ENCODE assay signal across 15 cellular contexts in genomic region chr5:74889523-74890105, GRCh38.
DNase-seq lines count a peak whose midpoint lies in the region; ATAC-seq and FAIRE-seq lines count a peak whose summit lies in the region.
"Had no signal": no experiment of that assay in that cellular context is flagged by ENCODE, and none has a peak within 500 bp of the region (broad histone marks: within the 10 kb centered on the region; RNA-seq: fewer than 3 reads in every experiment).

No MANE protein-coding gene starts in this region.

- H3K4me1 Mint-ChIP-seq in stimulated activated effector memory CD8-positive, alpha-beta T cell treated with anti-CD3 and anti-CD28 coated beads, Interleukin-12 subunit alpha, Interleukin-12 subunit beta, amount 100 ng/mL, for 72 hours = peaks cover 11% of the 10 kb centered on the region
- no peaks in the 10 kb centered on the region for H3K4me1 Mint-ChIP-seq in activated T-cell treated with anti-CD3 and anti-CD28 coated beads, Interleukin-2, amount 50 U/mL, for 24 hours (ENCODE audit: low read depth)

- H3K4me3 Mint-ChIP-seq in stimulated activated effector memory CD8-positive, alpha-beta T cell treated with anti-CD3 and anti-CD28 coated beads, Interleukin-12 subunit alpha, Interleukin-12 subunit beta, amount 100 ng/mL, for 72 hours = no peak overlapping the region
- no peak overlapping the region for H3K4me3 Mint-ChIP-seq in activated T-cell treated with anti-CD3 and anti-CD28 coated beads, Interleukin-2, amount 50 U/mL, for 24 hours
- H3K4me3 Mint-ChIP-seq: CD4-positive, alpha-beta T cell had no signal

- H3K9me3 Mint-ChIP-seq in stimulated activated effector memory CD8-positive, alpha-beta T cell treated with anti-CD3 and anti-CD28 coated beads, Interleukin-12 subunit alpha, Interleukin-12 subunit beta, amount 100 ng/mL, for 72 hours = peaks cover 4% of the 10 kb centered on the region
- H3K9me3 Mint-ChIP-seq in activated T-cell treated with anti-CD3 and anti-CD28 coated beads, Interleukin-2, amount 50 U/mL, for 24 hours = peaks cover 3% of the 10 kb centered on the region

- FAIRE-seq in urothelium cell line (lab: Jason Lieb, UNC) = no peak

- no peaks in the 10 kb centered on the region for H3K36me3 Mint-ChIP-seq in stimulated activated effector memory CD8-positive, alpha-beta T cell treated with anti-CD3 and anti-CD28 coated beads, Interleukin-12 subunit alpha, Interleukin-12 subunit beta, amount 100 ng/mL, for 72 hours
- H3K36me3 Mint-ChIP-seq in activated T-cell treated with anti-CD3 and anti-CD28 coated beads, Interleukin-2, amount 50 U/mL, for 24 hours (ENCODE audit: low read depth) = no peaks in the 10 kb centered on the region

- H3K27me3 Mint-ChIP-seq in activated T-cell treated with anti-CD3 and anti-CD28 coated beads, Interleukin-2, amount 50 U/mL, for 24 hours = peaks cover 6% of the 10 kb centered on the region

- peak overlapping the region; percentile 23 for H3K27ac Mint-ChIP-seq in stimulated activated effector memory CD8-positive, alpha-beta T cell treated with anti-CD3 and anti-CD28 coated beads, Interleukin-12 subunit alpha, Interleukin-12 subunit beta, amount 100 ng/mL, for 72 hours
- no peak overlapping the region for H3K27ac Mint-ChIP-seq in activated T-cell treated with anti-CD3 and anti-CD28 coated beads, Interleukin-2, amount 50 U/mL, for 24 hours
- H3K27ac Mint-ChIP-seq: CD4-positive, alpha-beta T cell had no signal

- no peak for DNase-seq in stimulated activated effector memory CD8-positive, alpha-beta T cell treated with anti-CD3 and anti-CD28 coated beads, Interleukin-12 subunit alpha, Interleukin-12 subunit beta, amount 100 ng/mL, for 72 hours (ENCODE audit: low spot score in 2 of 2)
- no peak for DNase-seq in activated T-cell treated with anti-CD3 and anti-CD28 coated beads, Interleukin-2, amount 50 U/mL, for 24 hours
- DNase-seq in GM19240 (ENCODE audit: insufficient read length, low spot score) (no peak), urothelium cell line (ENCODE audit: low spot score) (no peak)
- no peak for DNase-seq in stimulated activated CD4-positive, alpha-beta T cell treated with anti-CD3 and anti-CD28 coated beads, Interleukin-1b, Interleukin-23, amount 100 ng/mL, for 48 hours
- DNase-seq: activated T-cell treated with anti-CD3 and anti-CD28 coated beads, Interleukin-2, amount 50 U/mL, for 1 hour; CD4-positive, alpha-beta T cell; NCI-H1048; NCI-H526; stimulated activated naive CD4-positive, alpha-beta T cell had no signal

- ATAC-seq in GM18870 (IDR thresholded peaks at IDR 0.05; ENCODE audit: unreplicated experiment) (peak; percentile 92), HG02588 (IDR thresholded peaks at IDR 0.05; ENCODE audit: unreplicated experiment) (peak; percentile 65), HG03469 (IDR thresholded peaks at IDR 0.05; ENCODE audit: unreplicated experiment) (peak; percentile 65)
- ATAC-seq in stimulated activated effector memory CD8-positive, alpha-beta T cell treated with anti-CD3 and anti-CD28 coated beads, Interleukin-12 subunit alpha, Interleukin-12 subunit beta, amount 100 ng/mL, for 72 hours = peak; percentile 75
- ATAC-seq: gastroesophageal sphincter, Right ventricle myocardium inferior had no signal
